ENCODE assay signal across 10 cellular contexts in the genomic region with DNA sequence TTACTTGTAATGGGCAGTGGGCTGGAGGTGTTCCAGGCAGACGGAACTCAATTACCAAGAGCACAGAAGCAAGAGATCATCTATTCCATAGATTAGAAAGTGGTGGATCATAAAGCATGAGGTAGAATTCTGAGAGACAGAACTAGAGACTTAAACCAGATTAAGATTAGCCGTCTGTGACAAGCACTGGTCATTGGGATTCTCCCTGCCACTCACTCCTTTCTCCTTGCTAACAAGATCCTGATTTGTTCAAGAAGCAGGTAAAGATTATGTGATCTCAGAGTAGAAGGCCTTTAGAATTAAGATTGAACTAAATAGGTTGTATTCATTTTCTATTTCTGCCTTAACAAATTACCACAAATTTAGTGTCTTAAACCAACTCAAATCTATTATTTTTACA. TPM values are rescaled to one million over a fixed set of nuclear protein-coding genes. Genes with fewer than 3 reads are reported as not detected.
DNase-seq lines count a peak whose midpoint lies in the region; ATAC-seq and TF ChIP-seq lines count a peak whose summit lies in the region.
"Had no signal": no experiment of that assay in that cellular context is flagged by ENCODE, and none has a peak within 500 bp of the region (broad histone marks: within the 10 kb centered on the region; RNA-seq: fewer than 3 reads in every experiment).

No MANE protein-coding gene starts in this region.

- H3K27me3 Mint-ChIP-seq in Caco-2 (ENCODE audit: insufficient read depth, unreplicated experiment) (peaks cover 3% of the 10 kb centered on the region), osteocyte (ENCODE audit: unreplicated experiment) (peaks cover 3% of the 10 kb centered on the region)
- H3K27me3 Mint-ChIP-seq in central memory CD8-positive, alpha-beta T cell, result no peaks in the 10 kb centered on the region

- no peak for DNase-seq in Caco-2
- DNase-seq in central memory CD8-positive, alpha-beta T cell (ENCODE audit: low spot score in 2 of 2), result no peak
- DNase-seq in osteocyte (ENCODE audit: extremely low spot score, unreplicated experiment), result no peak
- DNase-seq in posterior vena cava (ENCODE audit: low spot score), result no peak
- no peak for DNase-seq in SIG-M5 (lab: John Stamatoyannopoulos, UW)
- DNase-seq in activated CD4-positive, alpha-beta T cell treated with anti-CD3 and anti-CD28 coated beads, Interleukin-2, amount 50 U/mL, for 48 hours, result no peak
- DNase-seq in kidney glomerular epithelial cell (lab: John Stamatoyannopoulos, UW), result no peak
- DNase-seq: NCI-H1092, SHP77 had no signal

- no peaks in the 10 kb centered on the region for H3K27me3 ChIP-seq in Caco-2 (replicated peaks; ENCODE audit: control insufficient read depth, insufficient read depth, low read length)

- H3K4me3 ChIP-seq in Caco-2 (ENCODE audit: low read depth, low read length), result no peak overlapping the region

- H3K4me1 Mint-ChIP-seq in Caco-2 (ENCODE audit: low read depth, unreplicated experiment), result no peaks in the 10 kb centered on the region
- H3K4me1 Mint-ChIP-seq in central memory CD8-positive, alpha-beta T cell, result peaks cover 31% of the 10 kb centered on the region
- H3K4me1 Mint-ChIP-seq in osteocyte (ENCODE audit: unreplicated experiment), result peaks cover 31% of the 10 kb centered on the region

- BruUV-seq in Caco-2 (replicated peaks; lab: Mats Ljungman, UMichigan), result no TSS peak

- no peaks in the 10 kb centered on the region for H3K9me3 ChIP-seq in Caco-2
- H3K9me3 ChIP-seq in KOPT-K1 (ENCODE audit: insufficient read depth, low read length, poor library complexity, severe bottlenecking), result no peaks in the 10 kb centered on the region

- CTCF ChIA-PET in Caco-2 (lab: Charles Lee), result no interaction called here

- POLR2A ChIA-PET in Caco-2 (lab: Charles Lee), result no interaction called here

- peaks cover 9% of the 10 kb centered on the region for H3K36me3 Mint-ChIP-seq in Caco-2 (ENCODE audit: insufficient read depth, unreplicated experiment)
- peaks cover 17% of the 10 kb centered on the region for H3K36me3 Mint-ChIP-seq in central memory CD8-positive, alpha-beta T cell (ENCODE audit: insufficient read depth)
- peaks cover under 1% of the 10 kb centered on the region for H3K36me3 Mint-ChIP-seq in osteocyte (ENCODE audit: unreplicated experiment)

- peak overlapping the region; percentile 88 for H3K27ac ChIP-seq in KOPT-K1 (ENCODE audit: low read depth, low read length, poor library complexity, severe bottlenecking)

- peak overlapping the region; percentile 99 for H3K4me3 Mint-ChIP-seq in Caco-2 (ENCODE audit: unreplicated experiment)
- peak overlapping the region; percentile 99 for H3K4me3 Mint-ChIP-seq in central memory CD8-positive, alpha-beta T cell
- H3K4me3 Mint-ChIP-seq in osteocyte (ENCODE audit: unreplicated experiment), result peak overlapping the region; percentile 97

- H3K9me3 Mint-ChIP-seq in Caco-2 (ENCODE audit: unreplicated experiment) (no peaks in the 10 kb centered on the region), osteocyte (ENCODE audit: unreplicated experiment) (no peaks in the 10 kb centered on the region)
- H3K9me3 Mint-ChIP-seq in central memory CD8-positive, alpha-beta T cell, result no peaks in the 10 kb centered on the region

- H3K27ac Mint-ChIP-seq in Caco-2 (ENCODE audit: unreplicated experiment) (no peak overlapping the region), osteocyte (ENCODE audit: unreplicated experiment) (peak overlapping the region; percentile 99)
- H3K27ac Mint-ChIP-seq in central memory CD8-positive, alpha-beta T cell (ENCODE audit: low read depth), result peak overlapping the region; percentile 100

- H3K36me3 ChIP-seq in Caco-2 (ENCODE audit: control insufficient read depth, insufficient read depth, low read length), result no peaks in the 10 kb centered on the region
- peaks cover 14% of the 10 kb centered on the region; the same call in 1 of the 2 replicates for H3K36me3 ChIP-seq in KOPT-K1 (ENCODE audit: insufficient read depth, low read length)

- no peak for ATAC-seq in central memory CD8-positive, alpha-beta T cell (replicated peaks; ENCODE audit: extremely low read depth, poor library complexity, severe bottlenecking)

- TF ChIP-seq CTCF in Caco-2 (IDR thresholded peaks at IDR 0.05; ENCODE audit: insufficient read depth in 1 of 2, low read depth in 1 of 2, low read length in 1 of 2, severe bottlenecking in 1 of 2, unreplicated experiment in 1 of 2) (no peak), osteocyte (IDR thresholded peaks at IDR 0.05) (no peak)

- intact Hi-C loops in Caco-2 (cut with micrococcal nuclease; ENCODE audit: unreplicated experiment), result loop anchor here (10.0 kb wide), 1 partner anchor 130 kb away; no protein-coding TSS in a partner anchor
- intact Hi-C loops in posterior vena cava (cut with DNase I), result no loop called here

- no peaks in the 10 kb centered on the region for H3K4me1 ChIP-seq in Caco-2

RNA-seq across cellular contexts. Expression of a gene that starts 1.5 kb away (rescaled TPM):
- total RNA-seq in Caco-2 (2022) (22.7 and 27.4 TPM in 2 replicates), osteocyte (54.2 and 59.1 TPM in 2 replicates), posterior vena cava (10 to 100 TPM; 38.4 to 43.2 TPM)
